ENCODE assay signal across 12 cellular contexts in genomic region chr3:171791695-171792082, GRCh38. TPM values are rescaled to one million over a fixed set of nuclear protein-coding genes. Genes with fewer than 3 reads are reported as not detected.
DNase-seq lines count a peak whose midpoint lies in the region; ATAC-seq and TF ChIP-seq lines count a peak whose summit lies in the region.
"Had no signal": no experiment of that assay in that cellular context is flagged by ENCODE, and none has a peak within 500 bp of the region (broad histone marks: within the 10 kb centered on the region; RNA-seq: fewer than 3 reads in every experiment).

No MANE protein-coding gene starts in this region.

- no peaks in the 10 kb centered on the region for H3K27me3 ChIP-seq in SJCRH30
- H3K27me3 ChIP-seq in effector memory CD4-positive, alpha-beta T cell (replicated peaks; ENCODE audit: control insufficient read depth, insufficient read depth, low read length, poor library complexity, severe bottlenecking) = no peaks in the 10 kb centered on the region

- H3K36me3 ChIP-seq in SJCRH30 = no peaks in the 10 kb centered on the region
- no peaks in the 10 kb centered on the region for H3K36me3 ChIP-seq in effector memory CD4-positive, alpha-beta T cell (ENCODE audit: control insufficient read depth, insufficient read depth, low read length)

- H3K27ac ChIP-seq in SJCRH30 = peak overlapping the region; percentile 96
- no peak overlapping the region for H3K27ac ChIP-seq in effector memory CD4-positive, alpha-beta T cell (ENCODE audit: insufficient read depth, low read length, poor library complexity, severe bottlenecking)

- DNase-seq in EH (ENCODE audit: low read depth) = peak; percentile 47
- DNase-seq in SJCRH30 = peak in 1 of 2 experiments; percentile 36
- DNase-seq in fibroblast of pulmonary artery (ENCODE audit: low read depth) = peak; percentile 94
- no peak for DNase-seq in omental fat pad (ENCODE audit: low spot score)
- no peak for DNase-seq in effector memory CD4-positive, alpha-beta T cell
- no peak for DNase-seq in activated CD8-positive, alpha-beta memory T cell treated with anti-CD3 and anti-CD28 coated beads, Interleukin-2, amount 50 U/mL, for 48 hours
- no peak for DNase-seq in GF-D8 (lab: John Stamatoyannopoulos, UW)
- DNase-seq in putamen (ENCODE audit: low spot score) = no peak
- DNase-seq: DND-41; foreskin melanocyte; NCI-H2029; stimulated activated naive CD4-positive, alpha-beta T cell treated with Interleukin-2 at 50 U/mL for 16 hours had no signal

- no peaks in the 10 kb centered on the region for H3K9me3 ChIP-seq in SJCRH30 (replicated peaks)
- H3K9me3 ChIP-seq in effector memory CD4-positive, alpha-beta T cell (ENCODE audit: control insufficient read depth, low read length) = no peaks in the 10 kb centered on the region

- peak; percentile 36 for ATAC-seq in omental fat pad (ENCODE audit: low FRiP score)

- peaks cover 36% of the 10 kb centered on the region for H3K4me1 ChIP-seq in SJCRH30
- no peaks in the 10 kb centered on the region for H3K4me1 ChIP-seq in effector memory CD4-positive, alpha-beta T cell (ENCODE audit: control insufficient read depth, insufficient read depth, low read length, poor library complexity, severe bottlenecking)

- H3K4me3 ChIP-seq in SJCRH30 (no peak overlapping the region), fibroblast of pulmonary artery (replicated peaks; ENCODE audit: low read depth, low read length) (no peak overlapping the region)
- no peak overlapping the region for H3K4me3 ChIP-seq in effector memory CD4-positive, alpha-beta T cell (ENCODE audit: insufficient read depth, low read depth, low read length, poor library complexity, severe bottlenecking)

- TF ChIP-seq CTCF in fibroblast of pulmonary artery (IDR thresholded peaks at IDR 0.05; ENCODE audit: low read length, missing control alignments) (no peak), omental fat pad (IDR thresholded peaks at IDR 0.05) (no peak)

RNA-seq across cellular contexts. Expression of gene PLD1, which starts 18.6 kb away (rescaled TPM):
- 4.2 and 5.2 TPM in 2 replicates for total RNA-seq in SJCRH30 (2014; rRNA removed; shearing (Covaris generic))
- 10 to 100 TPM in 3 of 4 donors, 1 to 10 TPM in 1; 9.7 to 73.3 (median 33.2) TPM for total RNA-seq in omental fat pad

RNA-seq across cellular contexts. Expression of gene TMEM212, which starts 51.5 kb away (rescaled TPM):
- not detected in 2 replicates for total RNA-seq in SJCRH30 (2014; rRNA removed; shearing (Covaris generic))
- total RNA-seq in omental fat pad = not detected

Comparison
In these comparisons a context has a peak if more than half of its experiments do, and no peak if none do; other contexts are left out.
1. DNase-seq: peak in EH (single experiment) and fibroblast of pulmonary artery (single experiment); none in omental fat pad (single experiment), effector memory CD4-positive, alpha-beta T cell (0 of 3), activated CD8-positive, alpha-beta memory T cell treated with anti-CD3 and anti-CD28 coated beads, Interleukin-2, amount 50 U/mL, for 48 hours (single experiment), GF-D8 (single experiment) and putamen (single experiment).